ENCODE assay signal across 1 cellular context in the genomic region with DNA sequence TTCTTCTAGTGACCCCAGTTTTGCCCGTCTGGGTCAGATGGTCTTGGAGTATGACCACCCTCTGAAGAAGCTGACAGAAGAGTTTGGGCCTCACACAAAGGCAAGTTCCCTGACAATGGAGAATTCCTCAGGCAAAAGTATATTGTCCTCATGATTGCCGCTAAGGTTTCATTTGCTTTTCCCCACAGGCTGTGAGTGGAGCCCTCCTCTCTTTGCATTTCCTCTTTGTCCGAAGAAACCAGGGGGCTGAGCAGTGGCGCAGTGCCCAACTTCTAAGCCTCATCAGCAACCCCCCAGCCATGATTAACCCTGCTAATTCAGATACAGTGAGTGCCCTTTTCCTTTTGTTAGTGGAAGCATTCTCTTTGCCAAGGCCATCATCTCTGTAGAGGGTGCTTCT.
TF ChIP-seq lines count a peak whose summit lies in the region.

No MANE protein-coding gene starts in this region.

TF ChIP-seq in WTC11, 78 proteins besides CTCF, POLR2A, EP300 and RAD21 (continued from another document):
- TF ChIP-seq, protein P1, sequence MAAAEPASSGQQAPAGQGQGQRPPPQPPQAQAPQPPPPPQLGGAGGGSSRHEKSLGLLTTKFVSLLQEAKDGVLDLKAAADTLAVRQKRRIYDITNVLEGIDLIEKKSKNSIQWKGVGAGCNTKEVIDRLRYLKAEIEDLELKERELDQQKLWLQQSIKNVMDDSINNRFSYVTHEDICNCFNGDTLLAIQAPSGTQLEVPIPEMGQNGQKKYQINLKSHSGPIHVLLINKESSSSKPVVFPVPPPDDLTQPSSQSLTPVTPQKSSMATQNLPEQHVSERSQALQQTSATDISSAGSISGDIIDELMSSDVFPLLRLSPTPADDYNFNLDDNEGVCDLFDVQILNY (CRISPR knock-in tag; IDR thresholded peaks at IDR 0.05): no peak
- TF ChIP-seq NFE2L1 (CRISPR knock-in tag; IDR thresholded peaks at IDR 0.05): no peak
